ENCODE assay signal across 16 cellular contexts in genomic region chr9:72444436-72444835, GRCh38.
DNase-seq lines count a peak whose midpoint lies in the region; ATAC-seq and TF ChIP-seq lines count a peak whose summit lies in the region.
"Had no signal": no experiment of that assay in that cellular context is flagged by ENCODE, and none has a peak within 500 bp of the region (broad histone marks: within the 10 kb centered on the region; RNA-seq: fewer than 3 reads in every experiment).

No MANE protein-coding gene starts in this region.

- H3K27ac ChIP-seq in prostate gland (no peak overlapping the region), SK-N-SH (ENCODE audit: low read depth in 2 of 2, low read length in 1 of 2) (peak overlapping the region in 1 of 2 experiments; percentile 77; a peak in 2 of 4 replicates)
- H3K27ac ChIP-seq: thoracic aorta had no signal

- no peak overlapping the region for H3K4me3 Mint-ChIP-seq in activated CD8-positive, alpha-beta T cell treated with anti-CD3 and anti-CD28 coated beads for 36 hours
- no peak overlapping the region for H3K4me3 Mint-ChIP-seq in activated CD8-positive, alpha-beta T cell treated with anti-CD3 and anti-CD28 coated beads, Interleukin-2, amount 10 ng/mL, durations not matched to agents 7 days and 5 days
- H3K4me3 Mint-ChIP-seq in activated B cell treated with CpG ODN at 0.5 μM for 24 hours, result no peak overlapping the region

- TF ChIP-seq POLR2A in prostate gland (IDR thresholded peaks at IDR 0.05), result no peak

- no peak overlapping the region for H3K9ac ChIP-seq in SK-N-SH
- H3K9ac ChIP-seq: GM23248 had no signal

- DNase-seq in activated CD8-positive, alpha-beta T cell treated with anti-CD3 and anti-CD28 coated beads for 36 hours, result no peak
- no peak for DNase-seq in activated CD8-positive, alpha-beta T cell treated with anti-CD3 and anti-CD28 coated beads, Interleukin-2, amount 10 ng/mL, durations not matched to agents 7 days and 5 days
- DNase-seq in activated B cell treated with CpG ODN at 0.5 μM for 24 hours, result no peak
- DNase-seq in prostate gland (ENCODE audit: low spot score), result peak; percentile 7
- no peak for DNase-seq in SK-N-SH
- DNase-seq in SHP77 treated with DMSO at 0.1 percent for 48 hours (lab: John Stamatoyannopoulos, UW), result no peak
- DNase-seq: DMS 273 treated with DMSO at 0.1 percent for 48 hours, dorsolateral prefrontal cortex, GM23248, midbrain, NCI-H1092 treated with DMSO at 0.1 percent for 48 hours, NCI-H345 had no signal

- H3K9me3 ChIP-seq in prostate gland (no peaks in the 10 kb centered on the region), SK-N-SH (no peaks in the 10 kb centered on the region)
- H3K9me3 ChIP-seq: thoracic aorta had no signal

- H3K4me1 ChIP-seq in prostate gland (replicated peaks) (no peaks in the 10 kb centered on the region), SK-N-SH (ENCODE audit: control insufficient read depth in 1 of 2, insufficient read depth in 2 of 2, low read depth in 1 of 2, low read length in 1 of 2) (peaks cover 0 to 8% of the 10 kb centered on the region in 2 experiments; a peak in 2 of 4 replicates)

- H3K4me2 ChIP-seq in SK-N-SH, result no peak overlapping the region

- H3K27me3 ChIP-seq in prostate gland (replicated peaks; ENCODE audit: insufficient read depth) (no peaks in the 10 kb centered on the region), SK-N-SH (ENCODE audit: insufficient read depth) (no peaks in the 10 kb centered on the region)
- H3K27me3 ChIP-seq: dorsolateral prefrontal cortex had no signal

- H3F3A ChIP-seq in SK-N-SH (replicated peaks; ENCODE audit: insufficient read depth), result peaks cover 37% of the 10 kb centered on the region

- no peak for ATAC-seq in activated CD8-positive, alpha-beta T cell treated with anti-CD3 and anti-CD28 coated beads for 36 hours
- no peak for ATAC-seq in activated CD8-positive, alpha-beta T cell treated with anti-CD3 and anti-CD28 coated beads, Interleukin-2, amount 10 ng/mL, durations not matched to agents 7 days and 5 days
- ATAC-seq in HG02759 (IDR thresholded peaks at IDR 0.05; ENCODE audit: unreplicated experiment) (peak; percentile 2), activated B cell treated with CpG ODN at 0.5 μM for 24 hours (ENCODE audit: low read depth) (no peak), GM19035 (IDR thresholded peaks at IDR 0.05; ENCODE audit: unreplicated experiment) (no peak)
- ATAC-seq: HepG2 had no signal

- intact Hi-C loops in activated CD8-positive, alpha-beta T cell treated with anti-CD3 and anti-CD28 coated beads for 36 hours (cut with micrococcal nuclease), result loop anchor here (5.0 to 10.0 kb wide), 3 partner anchors 33 to 148 kb away; partner anchors contain the start of gene ZFAND5
- intact Hi-C loops in activated B cell treated with CpG ODN at 0.5 μM for 24 hours (cut with micrococcal nuclease) (loop anchor here (1.0 to 10.0 kb wide), 8 partner anchors 33 to 650 kb away; partner anchors contain the start of gene ZFAND5), prostate gland (cut with DNase I) (no loop called here)

- H3K9me3 Mint-ChIP-seq in activated CD8-positive, alpha-beta T cell treated with anti-CD3 and anti-CD28 coated beads for 36 hours, result no peaks in the 10 kb centered on the region
- H3K9me3 Mint-ChIP-seq in activated CD8-positive, alpha-beta T cell treated with anti-CD3 and anti-CD28 coated beads, Interleukin-2, amount 10 ng/mL, durations not matched to agents 7 days and 5 days (ENCODE audit: insufficient read depth), result peaks cover 6% of the 10 kb centered on the region
- H3K9me3 Mint-ChIP-seq in activated B cell treated with CpG ODN at 0.5 μM for 24 hours, result no peaks in the 10 kb centered on the region

- no peaks in the 10 kb centered on the region for H3K79me2 ChIP-seq in SK-N-SH (ENCODE audit: insufficient read depth)

- H3K36me3 ChIP-seq in prostate gland (no peaks in the 10 kb centered on the region), SK-N-SH (replicated peaks in 1 of 2; ENCODE audit: control insufficient read depth in 1 of 2, insufficient read depth in 2 of 2, low read length in 1 of 2) (no peaks in the 10 kb centered on the region)
- H3K36me3 ChIP-seq: thoracic aorta had no signal

- H3K4me1 Mint-ChIP-seq in activated CD8-positive, alpha-beta T cell treated with anti-CD3 and anti-CD28 coated beads for 36 hours (ENCODE audit: low read depth), result peaks cover 29% of the 10 kb centered on the region
- peaks cover 33% of the 10 kb centered on the region for H3K4me1 Mint-ChIP-seq in activated CD8-positive, alpha-beta T cell treated with anti-CD3 and anti-CD28 coated beads, Interleukin-2, amount 10 ng/mL, durations not matched to agents 7 days and 5 days (ENCODE audit: low read depth)
- H3K4me1 Mint-ChIP-seq in activated B cell treated with CpG ODN at 0.5 μM for 24 hours, result peaks cover 37% of the 10 kb centered on the region

- no peak for TF ChIP-seq EP300 in SK-N-SH (IDR thresholded peaks at IDR 0.05; ENCODE audit: borderline replicate concordance in 1 of 2, low read depth in 1 of 2, low read length in 1 of 2)

- WGBS in prostate gland, result 39% methylated on average over 1 of the region's 1 CpG
- 56% methylated on average over 1 of the region's 1 CpG for WGBS in SK-N-SH (ENCODE audit: low lambda C conversion rate)

- H2AFZ ChIP-seq in SK-N-SH (ENCODE audit: low read depth), result no peak overlapping the region

- H3K4me3 ChIP-seq in prostate gland (no peak overlapping the region), SK-N-SH (ENCODE audit: low read depth in 2 of 2, low read length in 1 of 2) (no peak overlapping the region)
- H3K4me3 ChIP-seq: dorsolateral prefrontal cortex, GM23248, thoracic aorta had no signal

- no peak for TF ChIP-seq RAD21 in SK-N-SH (IDR thresholded peaks at IDR 0.05; ENCODE audit: low read length)

- no peak for TF ChIP-seq CTCF in activated CD8-positive, alpha-beta T cell treated with anti-CD3 and anti-CD28 coated beads for 36 hours (IDR thresholded peaks at IDR 0.05)
- no peak for TF ChIP-seq CTCF in activated B cell treated with CpG ODN at 0.5 μM for 24 hours (IDR thresholded peaks at IDR 0.05)
- TF ChIP-seq CTCF in prostate gland (IDR thresholded peaks at IDR 0.05), result no peak
- no peak for TF ChIP-seq CTCF in SK-N-SH (IDR thresholded peaks at IDR 0.05)

- H3K27me3 Mint-ChIP-seq in activated CD8-positive, alpha-beta T cell treated with anti-CD3 and anti-CD28 coated beads for 36 hours, result peaks cover 6% of the 10 kb centered on the region
- H3K27me3 Mint-ChIP-seq in activated CD8-positive, alpha-beta T cell treated with anti-CD3 and anti-CD28 coated beads, Interleukin-2, amount 10 ng/mL, durations not matched to agents 7 days and 5 days (ENCODE audit: low read depth), result peaks cover 9% of the 10 kb centered on the region
- no peaks in the 10 kb centered on the region for H3K27me3 Mint-ChIP-seq in activated B cell treated with CpG ODN at 0.5 μM for 24 hours

- H4K20me1 ChIP-seq in SK-N-SH (ENCODE audit: insufficient read depth), result no peaks in the 10 kb centered on the region

- no peaks in the 10 kb centered on the region for H3K9me2 ChIP-seq in SK-N-SH

- peak overlapping the region; percentile 92 for H3K27ac Mint-ChIP-seq in activated CD8-positive, alpha-beta T cell treated with anti-CD3 and anti-CD28 coated beads for 36 hours
- no peak overlapping the region for H3K27ac Mint-ChIP-seq in activated CD8-positive, alpha-beta T cell treated with anti-CD3 and anti-CD28 coated beads, Interleukin-2, amount 10 ng/mL, durations not matched to agents 7 days and 5 days
- H3K27ac Mint-ChIP-seq in activated B cell treated with CpG ODN at 0.5 μM for 24 hours, result peak overlapping the region; percentile 91

- POLR2A ChIA-PET in activated CD8-positive, alpha-beta T cell treated with anti-CD3 and anti-CD28 coated beads for 36 hours (lab: Charles Lee), result interaction anchor here (0.8 to 1.8 kb wide), 5 partner anchors 15 to 83 kb away, joined by 3 to 9 read pairs (median 4); partner anchors contain the start of gene ZFAND5
- POLR2A ChIA-PET in activated CD8-positive, alpha-beta T cell treated with anti-CD3 and anti-CD28 coated beads, Interleukin-2, amount 10 ng/mL, durations not matched to agents 7 days and 5 days (lab: Charles Lee), result interaction anchor here (0.7 to 2.1 kb wide), 3 partner anchors 79 to 145 kb away, joined by 3 to 19 read pairs (median 6); partner anchors contain the start of gene ZFAND5
- POLR2A ChIA-PET in activated B cell treated with CpG ODN at 0.5 μM for 24 hours (lab: Charles Lee), result interaction anchor here (1.1 to 2.9 kb wide), 6 partner anchors 30 to 139 kb away, joined by 3 to 41 read pairs (median 6); partner anchors contain the start of gene ZFAND5
- POLR2A ChIA-PET in SK-N-SH (lab: Yijun Ruan, JAX), result no interaction called here

- CTCF ChIA-PET in activated CD8-positive, alpha-beta T cell treated with anti-CD3 and anti-CD28 coated beads for 36 hours (lab: Charles Lee), result interaction anchor here (1.0 to 1.5 kb wide), 2 partner anchors 148 to 173 kb away, joined by 4 to 5 read pairs; no protein-coding TSS in a partner anchor
- CTCF ChIA-PET in activated CD8-positive, alpha-beta T cell treated with anti-CD3 and anti-CD28 coated beads, Interleukin-2, amount 10 ng/mL, durations not matched to agents 7 days and 5 days (lab: Charles Lee), result interaction anchor here (1.0 to 1.9 kb wide), 7 partner anchors 20 to 163 kb away, joined by 3 to 13 read pairs (median 5); no protein-coding TSS in a partner anchor
- CTCF ChIA-PET in activated B cell treated with CpG ODN at 0.5 μM for 24 hours (lab: Charles Lee), result interaction anchor here (1.4 to 1.6 kb wide), 2 partner anchors 79 to 163 kb away, joined by 3 to 6 read pairs; partner anchors contain the start of gene ZFAND5
- CTCF ChIA-PET in SK-N-SH (lab: Yijun Ruan, JAX), result interaction anchor here (0.6 kb wide), 1 partner anchor 97 kb away, joined by 3 read pairs; no protein-coding TSS in a partner anchor

- no peaks in the 10 kb centered on the region for H3K36me3 Mint-ChIP-seq in activated CD8-positive, alpha-beta T cell treated with anti-CD3 and anti-CD28 coated beads for 36 hours (ENCODE audit: low read depth)
- H3K36me3 Mint-ChIP-seq in activated CD8-positive, alpha-beta T cell treated with anti-CD3 and anti-CD28 coated beads, Interleukin-2, amount 10 ng/mL, durations not matched to agents 7 days and 5 days (ENCODE audit: low read depth), result peaks cover 3% of the 10 kb centered on the region
- H3K36me3 Mint-ChIP-seq in activated B cell treated with CpG ODN at 0.5 μM for 24 hours (ENCODE audit: low read depth), result no peaks in the 10 kb centered on the region

TF ChIP-seq in SK-N-SH, 30 proteins besides CTCF, POLR2A, EP300 and RAD21 (continues in another document):
- TF ChIP-seq MXI1 (IDR thresholded peaks at IDR 0.05; ENCODE audit: low read depth, low read length) (no peak), SIN3A (IDR thresholded peaks at IDR 0.05; ENCODE audit: borderline replicate concordance, low read depth, low read length) (no peak), TAF1 (IDR thresholded peaks at IDR 0.05; ENCODE audit: borderline replicate concordance, low read depth, low read length) (no peak), SMC3 (IDR thresholded peaks at IDR 0.05; ENCODE audit: low read depth, low read length) (no peak), POLR2AphosphoS5 (IDR thresholded peaks at IDR 0.05; ENCODE audit: low read depth, low read length) (no peak), CHD2 (IDR thresholded peaks at IDR 0.05; ENCODE audit: low read length, partially characterized antibody) (no peak), EZH2phosphoT487 (IDR thresholded peaks at IDR 0.05; ENCODE audit: borderline replicate concordance, low read depth) (no peak)
